Comparison of ENCODE assay signal across 21 cellular contexts in genomic region chr10:86300399-86300925, GRCh38.
"Had no signal": no experiment of that assay in that cellular context is flagged by ENCODE, and none has a peak within 500 bp of the region (broad histone marks: within the 10 kb centered on the region; RNA-seq: fewer than 3 reads in every experiment).

No MANE protein-coding gene starts in this region.

- H3K36me3 Mint-ChIP-seq: activated naive CD4-positive, alpha-beta T cell treated with anti-CD3 and anti-CD28 coated beads, Interleukin-2, amount 10 ng/mL, durations not matched to agents 7 days and 5 days; brain; natural killer cell treated with Interleukin-12 subunit alpha and Interleukin-12 subunit beta and Interleukin-15 and Interleukin-18, amount 100 ng/mL, for 72 hours; T-cell had no signal

- DNase-seq: activated CD4-positive, alpha-beta T cell treated with anti-CD3 and anti-CD28 coated beads for 1 hour; activated CD4-positive, alpha-beta T cell treated with anti-CD3 and anti-CD28 coated beads, Interleukin-2, amount 50 U/mL, for 1 hour; activated naive CD4-positive, alpha-beta T cell treated with anti-CD3 and anti-CD28 coated beads, Interleukin-2, amount 10 ng/mL, durations not matched to agents 7 days and 5 days; activated T-cell treated with anti-CD3 and anti-CD28 coated beads, Interleukin-2, amount 50 U/mL, for 72 hours; anterior cingulate cortex; caudate nucleus; effector memory CD8-positive, alpha-beta T cell; esophagus squamous epithelium; gastrocnemius medialis; hippocampal formation; left ventricle myocardium inferior; mammary epithelial cell; midbrain; stimulated activated CD4-positive, alpha-beta T cell treated with anti-CD3 and anti-CD28 coated beads, Interleukin-4, amount 100 ng/mL, for 1 hour; stimulated activated naive CD4-positive, alpha-beta T cell; T-cell had no signal

- H3K27me3 Mint-ChIP-seq: brain had no signal

- H3K9me3 Mint-ChIP-seq: activated naive CD4-positive, alpha-beta T cell treated with anti-CD3 and anti-CD28 coated beads, Interleukin-2, amount 10 ng/mL, durations not matched to agents 7 days and 5 days; activated T-cell treated with anti-CD3 and anti-CD28 coated beads, Interleukin-2, amount 50 U/mL, for 72 hours; effector memory CD8-positive, alpha-beta T cell; natural killer cell treated with Interleukin-12 subunit alpha and Interleukin-12 subunit beta and Interleukin-15 and Interleukin-18, amount 100 ng/mL, for 72 hours; T-cell; T-helper 2 cell treated with Interferon-gamma antibody and Interleukin-4, amounts not matched to agents 5 μg/mL and 100 μg/mL, for 36 hours had no signal

- H3K4me1 Mint-ChIP-seq: activated naive CD4-positive, alpha-beta T cell treated with anti-CD3 and anti-CD28 coated beads, Interleukin-2, amount 10 ng/mL, durations not matched to agents 7 days and 5 days; T-cell had no signal

- H3K27ac Mint-ChIP-seq: activated naive CD4-positive, alpha-beta T cell treated with anti-CD3 and anti-CD28 coated beads, Interleukin-2, amount 10 ng/mL, durations not matched to agents 7 days and 5 days; activated T-cell treated with anti-CD3 and anti-CD28 coated beads, Interleukin-2, amount 50 U/mL, for 72 hours; effector memory CD8-positive, alpha-beta T cell; T-cell; T-helper 2 cell treated with Interferon-gamma antibody and Interleukin-4, amounts not matched to agents 5 μg/mL and 100 μg/mL, for 36 hours had no signal

- ATAC-seq: activated T-cell treated with anti-CD3 and anti-CD28 coated beads, Interleukin-2, amount 50 U/mL, for 72 hours; effector memory CD8-positive, alpha-beta T cell; gastrocnemius medialis; natural killer cell treated with Interleukin-12 subunit alpha and Interleukin-12 subunit beta and Interleukin-15 and Interleukin-18, amount 100 ng/mL, for 72 hours; right lobe of liver; SK-N-SH treated with all-trans-retinoic acid at 6 μM for 48 hours; T-cell had no signal

- H3K4me3 Mint-ChIP-seq: activated naive CD4-positive, alpha-beta T cell treated with anti-CD3 and anti-CD28 coated beads, Interleukin-2, amount 10 ng/mL, durations not matched to agents 7 days and 5 days; activated T-cell treated with anti-CD3 and anti-CD28 coated beads, Interleukin-2, amount 50 U/mL, for 72 hours; brain; effector memory CD8-positive, alpha-beta T cell; natural killer cell treated with Interleukin-12 subunit alpha and Interleukin-12 subunit beta and Interleukin-15 and Interleukin-18, amount 100 ng/mL, for 72 hours; T-cell; T-helper 2 cell treated with Interferon-gamma antibody and Interleukin-4, amounts not matched to agents 5 μg/mL and 100 μg/mL, for 36 hours had no signal
